Comparison of ENCODE assay signal across 1 cellular context in the genomic region with DNA sequence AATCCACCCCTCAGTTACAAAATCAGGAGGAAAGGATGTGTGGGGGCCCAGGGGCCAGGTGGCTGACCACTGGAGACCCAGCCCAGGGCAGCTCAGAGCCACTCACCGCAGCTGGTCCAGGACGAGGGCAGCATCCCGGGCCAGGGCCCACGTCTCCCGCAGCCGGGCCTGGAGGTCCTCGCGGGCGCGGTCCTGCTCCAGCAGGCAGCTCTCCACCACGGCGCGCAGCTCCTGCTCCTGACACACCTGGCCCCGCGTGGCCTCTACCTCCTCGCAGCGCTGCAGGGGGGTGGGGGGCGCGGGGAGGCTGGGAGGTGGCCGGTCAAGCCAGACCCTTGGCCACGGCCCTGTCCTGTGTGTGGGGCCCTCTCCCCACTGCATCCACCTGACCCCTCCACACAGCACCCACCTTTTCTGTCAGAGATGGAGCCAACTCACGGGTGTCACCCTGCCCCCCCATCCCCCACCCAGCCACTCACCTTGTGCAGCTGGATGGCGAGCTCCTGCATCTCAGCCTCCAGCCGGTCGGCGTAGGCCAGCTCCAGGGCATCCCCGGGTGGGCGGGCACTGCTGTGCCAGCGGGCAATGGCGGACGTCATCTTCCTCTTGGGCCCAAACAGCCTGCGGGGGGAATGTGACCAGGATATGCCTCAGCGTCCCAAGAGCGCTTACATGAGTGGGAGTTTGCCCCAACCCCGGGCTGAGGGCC.
TF ChIP-seq lines count a peak whose summit lies in the region.

No MANE protein-coding gene starts in this region.

TF ChIP-seq in H1, 55 proteins besides CTCF, POLR2A, EP300 and RAD21:
- TF ChIP-seq POLR2AphosphoS5 (IDR thresholded peaks at IDR 0.05; ENCODE audit: low read depth, low read length) (0 out of 2 replicates have a peak, but pooled peaks have one; percentile 19), SRF (IDR thresholded peaks at IDR 0.05; ENCODE audit: low read depth, low read length) (no peak)
